In the genomic region with DNA sequence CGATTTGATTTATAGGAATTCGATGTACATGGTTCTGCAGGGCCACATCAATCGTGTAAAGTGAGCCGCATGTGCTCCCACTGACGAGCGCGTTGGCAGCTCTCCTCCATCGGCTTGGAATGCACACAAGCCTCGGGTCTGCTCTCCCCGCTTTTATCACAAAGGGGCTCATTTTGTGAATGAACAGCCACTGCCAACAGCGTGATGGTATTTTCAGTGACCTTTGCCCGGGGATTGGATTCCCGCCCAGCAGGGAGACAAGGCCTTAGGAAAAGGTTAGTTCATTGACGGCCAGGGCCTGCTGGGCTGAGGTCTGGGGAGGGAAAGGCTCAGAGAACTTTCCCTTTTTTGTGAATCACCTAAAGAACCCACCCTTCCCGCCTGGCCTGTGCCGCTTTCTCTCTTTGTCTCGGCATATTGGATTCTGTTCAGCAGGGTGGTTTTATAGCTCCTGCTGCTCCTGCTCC, we compare ENCODE assay signal across 12 cellular contexts.
DNase-seq lines count a peak whose midpoint lies in the region; ATAC-seq and TF ChIP-seq lines count a peak whose summit lies in the region.
"Had no signal": no experiment of that assay in that cellular context is flagged by ENCODE, and none has a peak within 500 bp of the region (broad histone marks: within the 10 kb centered on the region; RNA-seq: fewer than 3 reads in every experiment).

No MANE protein-coding gene starts in this region.

- intact Hi-C loops in stomach (cut with DNase I; ENCODE audit: low total_unique reads): no loop called here

- no peak for TF ChIP-seq EP300 in stomach (IDR thresholded peaks at IDR 0.05)

- peaks cover 3% of the 10 kb centered on the region for H3K9me3 Mint-ChIP-seq in activated T-helper 17 cell treated with anti-CD3 and anti-CD28 coated beads, Interleukin-2, amount 50 U/mL, for 72 hours
- H3K9me3 Mint-ChIP-seq: stimulated activated memory B cell treated with anti-CD40 and anti-IgM and Interleukin-4, amounts not matched to agents 10 μg/mL and 1 μg/mL and 100 μg/mL, for 72 hours had no signal

- 16 to 30% (median 25%) methylated on average over 17 of the region's 17 CpGs for WGBS in stomach, 5 donors
- WGBS in GM23248 (ENCODE audit: low coverage in 1 of 2, low lambda C conversion rate in 2 of 2, missing lambda C conversion rate in 2 of 2), 2 experiments: 35 to 42% methylated on average over 17 of the region's 17 CpGs

- H3K9me3 ChIP-seq in NT2/D1 (ENCODE audit: insufficient read depth, low read length) (no peaks in the 10 kb centered on the region), stomach (no peaks in the 10 kb centered on the region), GM23248 (ENCODE audit: low read depth) (no peaks in the 10 kb centered on the region)

- DNase-seq in NT2/D1 (ENCODE audit: low read depth, low spot score): peak; percentile 90
- DNase-seq in foreskin melanocyte: peak; percentile 92
- peak; percentile 21 to 81 for DNase-seq in lung microvascular endothelial cell (ENCODE audit: low read depth in 2 of 2)
- peak; percentile 51 for DNase-seq in stomach
- DNase-seq in GM23248: no peak
- no peak for DNase-seq in NCI-H526 treated with DMSO at 0.1 percent for 48 hours (lab: John Stamatoyannopoulos, UW)
- DNase-seq: COR-L47; effector CD8-positive, alpha-beta T cell; kidney glomerular epithelial cell had no signal

- in situ Hi-C loops in GM23248 (cut with MboI): no loop called here

- H3K4me2 ChIP-seq in GM23248 (ENCODE audit: unreplicated experiment): no peak overlapping the region

- TF ChIP-seq CTCF in stomach (IDR thresholded peaks at IDR 0.05): no peak

- no peak overlapping the region for H3K27ac Mint-ChIP-seq in activated T-helper 17 cell treated with anti-CD3 and anti-CD28 coated beads, Interleukin-2, amount 50 U/mL, for 72 hours
- H3K27ac Mint-ChIP-seq: stimulated activated memory B cell treated with anti-CD40 and anti-IgM and Interleukin-4, amounts not matched to agents 10 μg/mL and 1 μg/mL and 100 μg/mL, for 72 hours had no signal

- no peaks in the 10 kb centered on the region for H3K9me2 ChIP-seq in GM23248 (ENCODE audit: insufficient read depth)

- H3K4me1 ChIP-seq in NT2/D1 (ENCODE audit: insufficient read depth, insufficient read length) (peaks cover 3% of the 10 kb centered on the region), stomach (peaks cover 0 to 20% (median 8%) of the 10 kb centered on the region in 4 donors), GM23248 (ENCODE audit: insufficient read depth) (peaks cover 10% of the 10 kb centered on the region)

- no peak for TF ChIP-seq POLR2A in stomach (IDR thresholded peaks at IDR 0.05)

- H3K36me3 ChIP-seq in NT2/D1 (ENCODE audit: insufficient read depth, insufficient read length, low read length): no peaks in the 10 kb centered on the region
- H3K36me3 ChIP-seq in stomach: no peaks in the 10 kb centered on the region
- no peaks in the 10 kb centered on the region for H3K36me3 ChIP-seq in GM23248 (ENCODE audit: low read depth)

- H3K4me3 ChIP-seq in NT2/D1 (ENCODE audit: insufficient read length, low read depth) (no peak overlapping the region), stomach (no peak overlapping the region), GM23248 (no peak overlapping the region)

- H3K27me3 ChIP-seq in NT2/D1 (ENCODE audit: insufficient read depth, insufficient read length) (peaks cover 27% of the 10 kb centered on the region), stomach (peaks cover 0 to 3% (median 0%) of the 10 kb centered on the region in 3 donors), GM23248 (replicated peaks; ENCODE audit: insufficient read depth) (no peaks in the 10 kb centered on the region)

- no peak overlapping the region for H3K27ac ChIP-seq in stomach
- H3K27ac ChIP-seq in GM23248: no peak overlapping the region

- no peaks in the 10 kb centered on the region for H3K36me3 Mint-ChIP-seq in activated T-helper 17 cell treated with anti-CD3 and anti-CD28 coated beads, Interleukin-2, amount 50 U/mL, for 72 hours (ENCODE audit: low read depth)
- H3K36me3 Mint-ChIP-seq: stimulated activated memory B cell treated with anti-CD40 and anti-IgM and Interleukin-4, amounts not matched to agents 10 μg/mL and 1 μg/mL and 100 μg/mL, for 72 hours had no signal

- no peak overlapping the region for H2AFZ ChIP-seq in GM23248

- H3K79me2 ChIP-seq in GM23248 (ENCODE audit: insufficient read depth): no peaks in the 10 kb centered on the region

- H3K27me3 Mint-ChIP-seq in activated T-helper 17 cell treated with anti-CD3 and anti-CD28 coated beads, Interleukin-2, amount 50 U/mL, for 72 hours: peaks cover 4% of the 10 kb centered on the region
- H3K27me3 Mint-ChIP-seq: stimulated activated memory B cell treated with anti-CD40 and anti-IgM and Interleukin-4, amounts not matched to agents 10 μg/mL and 1 μg/mL and 100 μg/mL, for 72 hours had no signal

- H4K20me1 ChIP-seq in GM23248 (ENCODE audit: insufficient read depth): no peaks in the 10 kb centered on the region

- no peak overlapping the region for H3K9ac ChIP-seq in NT2/D1 (ENCODE audit: insufficient read length, low read depth)
- H3K9ac ChIP-seq in GM23248: no peak overlapping the region

- no peak overlapping the region for H3K4me3 Mint-ChIP-seq in activated T-helper 17 cell treated with anti-CD3 and anti-CD28 coated beads, Interleukin-2, amount 50 U/mL, for 72 hours
- H3K4me3 Mint-ChIP-seq: stimulated activated memory B cell treated with anti-CD40 and anti-IgM and Interleukin-4, amounts not matched to agents 10 μg/mL and 1 μg/mL and 100 μg/mL, for 72 hours had no signal

- no peaks in the 10 kb centered on the region for H3K4me1 Mint-ChIP-seq in activated T-helper 17 cell treated with anti-CD3 and anti-CD28 coated beads, Interleukin-2, amount 50 U/mL, for 72 hours
- H3K4me1 Mint-ChIP-seq: stimulated activated memory B cell treated with anti-CD40 and anti-IgM and Interleukin-4, amounts not matched to agents 10 μg/mL and 1 μg/mL and 100 μg/mL, for 72 hours had no signal

- no peak for ATAC-seq in activated T-helper 17 cell treated with anti-CD3 and anti-CD28 coated beads, Interleukin-2, amount 50 U/mL, for 72 hours (replicated peaks)
- no peak for ATAC-seq in HG02642 (IDR thresholded peaks at IDR 0.05; ENCODE audit: poor library complexity, unreplicated experiment)
- ATAC-seq: stimulated activated memory B cell treated with anti-CD40 and anti-IgM and Interleukin-4, amounts not matched to agents 10 μg/mL and 1 μg/mL and 100 μg/mL, for 72 hours had no signal

- no peaks in the 10 kb centered on the region for H3F3A ChIP-seq in GM23248 (ENCODE audit: insufficient read depth)

Comparison
In these comparisons a context has a peak if more than half of its experiments do, and no peak if none do; other contexts are left out.
1. DNase-seq: peak in NT2/D1 (single experiment), foreskin melanocyte (single experiment), lung microvascular endothelial cell (2 of 2) and stomach (single experiment); none in GM23248 (single experiment) and NCI-H526 treated with DMSO at 0.1 percent for 48 hours (single experiment).